ENCODE assay signal across 1 cellular context in genomic region chr16:50742521-50743150, GRCh38.
A peak's percentile ranks its signal among the peaks of the same experiment; 100 is the strongest.
TF ChIP-seq lines count a peak whose summit lies in the region.

No MANE protein-coding gene starts in this region.

TF ChIP-seq in GM12878, 131 proteins besides CTCF, POLR2A, EP300 and RAD21 (continued from another document):
- TF ChIP-seq PKNOX1 (IDR thresholded peaks at IDR 0.05) (peak; percentile 29; the same call in 1 of the 2 replicates), MYB (IDR thresholded peaks at IDR 0.05; ENCODE audit: borderline replicate concordance, low read depth, low read length) (no peak), YY1 (IDR thresholded peaks at IDR 0.05; ENCODE audit: low read depth, low read length) (peak; percentile 83), CEBPZ (IDR thresholded peaks at IDR 0.05; ENCODE audit: low read depth, low read length) (no peak), SMAD1 (IDR thresholded peaks at IDR 0.05; ENCODE audit: low read depth, partially characterized antibody) (peak; percentile 25), HDGF (IDR thresholded peaks at IDR 0.05) (no peak), HDAC6 (IDR thresholded peaks at IDR 0.05; ENCODE audit: unreplicated experiment) (no peak), MXI1 (IDR thresholded peaks at IDR 0.05; ENCODE audit: low read depth, low read length) (peak; percentile 34; the same call in 1 of the 2 replicates), MLLT1 (IDR thresholded peaks at IDR 0.05) (peak; percentile 56), POLR2AphosphoS5 (IDR thresholded peaks at IDR 0.05; ENCODE audit: low read length) (peak; percentile 64; the same call in 1 of the 2 replicates), IKZF2 (IDR thresholded peaks at IDR 0.05) (peak in 1 of 2 experiments; percentile 42; a peak in 2 of 4 replicates), HSF1 (IDR thresholded peaks at IDR 0.05; ENCODE audit: low read depth, low read length) (no peak), ATF7 (IDR thresholded peaks at IDR 0.05; ENCODE audit: low read depth) (peak; percentile 51), GATAD2B (conservative IDR thresholded peaks at IDR 0.05; ENCODE audit: low read depth) (0 out of 2 replicates have a peak, but pooled peaks have one; percentile 21), RB1 (IDR thresholded peaks at IDR 0.05; ENCODE audit: borderline replicate concordance) (0 out of 2 replicates have a peak, but pooled peaks have one; percentile 38), CHD2 (IDR thresholded peaks at IDR 0.05; ENCODE audit: borderline replicate concordance, low read depth, low read length) (0 out of 2 replicates have a peak, but pooled peaks have one; percentile 7), E2F8 (IDR thresholded peaks at IDR 0.05; ENCODE audit: low read depth, partially characterized antibody) (no peak), TBL1XR1 (IDR thresholded peaks at IDR 0.05; ENCODE audit: low read depth, low read length) (no peak)
TF ChIP-seq in GM12878: peak in this region for 15.
